1 cellular context compared by ENCODE assay signal in the genomic region with DNA sequence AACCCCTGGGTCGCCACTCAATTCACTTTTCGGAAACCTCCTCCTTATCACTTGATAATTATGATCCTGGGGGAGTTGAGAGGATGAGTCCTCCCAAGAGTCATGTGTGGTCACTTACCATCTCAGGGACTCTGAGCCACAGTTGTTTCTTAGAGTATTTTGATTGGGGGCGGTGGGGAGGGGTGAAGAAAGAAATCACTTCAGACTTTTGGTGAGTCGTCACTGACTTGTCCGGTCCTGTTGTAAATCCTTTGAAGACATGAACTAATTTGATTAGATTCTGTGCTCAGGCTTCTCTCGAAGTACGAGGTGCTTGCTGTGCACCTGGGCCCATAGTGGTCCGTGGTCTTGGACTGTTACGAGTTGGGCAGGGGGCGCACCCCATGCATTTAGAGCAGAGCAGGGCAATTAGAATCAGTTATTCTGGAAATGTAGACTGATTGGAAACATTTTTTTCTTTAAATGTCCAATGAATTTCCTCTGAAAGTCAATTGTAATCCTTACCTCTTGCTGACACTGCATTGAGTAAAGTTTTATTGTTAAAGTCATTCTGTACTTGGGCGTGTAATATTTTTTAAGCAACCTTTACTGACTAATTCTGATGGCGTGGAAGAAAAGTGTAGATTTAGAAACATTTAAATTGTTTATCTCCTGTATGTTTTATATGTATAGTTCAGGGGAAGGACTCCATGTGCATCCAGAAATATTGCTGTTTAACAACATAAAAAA.
TF ChIP-seq lines count a peak whose summit lies in the region.

No MANE protein-coding gene starts in this region.

TF ChIP-seq in HCT116, 20 proteins besides CTCF, POLR2A, EP300 and RAD21 (continued from another document):
- TF ChIP-seq, protein P1, sequence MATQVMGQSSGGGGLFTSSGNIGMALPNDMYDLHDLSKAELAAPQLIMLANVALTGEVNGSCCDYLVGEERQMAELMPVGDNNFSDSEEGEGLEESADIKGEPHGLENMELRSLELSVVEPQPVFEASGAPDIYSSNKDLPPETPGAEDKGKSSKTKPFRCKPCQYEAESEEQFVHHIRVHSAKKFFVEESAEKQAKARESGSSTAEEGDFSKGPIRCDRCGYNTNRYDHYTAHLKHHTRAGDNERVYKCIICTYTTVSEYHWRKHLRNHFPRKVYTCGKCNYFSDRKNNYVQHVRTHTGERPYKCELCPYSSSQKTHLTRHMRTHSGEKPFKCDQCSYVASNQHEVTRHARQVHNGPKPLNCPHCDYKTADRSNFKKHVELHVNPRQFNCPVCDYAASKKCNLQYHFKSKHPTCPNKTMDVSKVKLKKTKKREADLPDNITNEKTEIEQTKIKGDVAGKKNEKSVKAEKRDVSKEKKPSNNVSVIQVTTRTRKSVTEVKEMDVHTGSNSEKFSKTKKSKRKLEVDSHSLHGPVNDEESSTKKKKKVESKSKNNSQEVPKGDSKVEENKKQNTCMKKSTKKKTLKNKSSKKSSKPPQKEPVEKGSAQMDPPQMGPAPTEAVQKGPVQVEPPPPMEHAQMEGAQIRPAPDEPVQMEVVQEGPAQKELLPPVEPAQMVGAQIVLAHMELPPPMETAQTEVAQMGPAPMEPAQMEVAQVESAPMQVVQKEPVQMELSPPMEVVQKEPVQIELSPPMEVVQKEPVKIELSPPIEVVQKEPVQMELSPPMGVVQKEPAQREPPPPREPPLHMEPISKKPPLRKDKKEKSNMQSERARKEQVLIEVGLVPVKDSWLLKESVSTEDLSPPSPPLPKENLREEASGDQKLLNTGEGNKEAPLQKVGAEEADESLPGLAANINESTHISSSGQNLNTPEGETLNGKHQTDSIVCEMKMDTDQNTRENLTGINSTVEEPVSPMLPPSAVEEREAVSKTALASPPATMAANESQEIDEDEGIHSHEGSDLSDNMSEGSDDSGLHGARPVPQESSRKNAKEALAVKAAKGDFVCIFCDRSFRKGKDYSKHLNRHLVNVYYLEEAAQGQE (IDR thresholded peaks at IDR 0.05; ENCODE audit: low read depth): no peak
- TF ChIP-seq, protein P2, sequence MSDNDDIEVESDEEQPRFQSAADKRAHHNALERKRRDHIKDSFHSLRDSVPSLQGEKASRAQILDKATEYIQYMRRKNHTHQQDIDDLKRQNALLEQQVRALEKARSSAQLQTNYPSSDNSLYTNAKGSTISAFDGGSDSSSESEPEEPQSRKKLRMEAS (IDR thresholded peaks at IDR 0.05): no peak
- TF ChIP-seq, protein P3, sequence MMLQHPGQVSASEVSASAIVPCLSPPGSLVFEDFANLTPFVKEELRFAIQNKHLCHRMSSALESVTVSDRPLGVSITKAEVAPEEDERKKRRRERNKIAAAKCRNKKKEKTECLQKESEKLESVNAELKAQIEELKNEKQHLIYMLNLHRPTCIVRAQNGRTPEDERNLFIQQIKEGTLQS (IDR thresholded peaks at IDR 0.05): no peak
